Comparison of ENCODE assay signal across 23 cellular contexts in genomic region chr1:215219372-215219771, GRCh38.
DNase-seq lines count a peak whose midpoint lies in the region; ATAC-seq and TF ChIP-seq lines count a peak whose summit lies in the region.
"Had no signal": no experiment of that assay in that cellular context is flagged by ENCODE, and none has a peak within 500 bp of the region (broad histone marks: within the 10 kb centered on the region; RNA-seq: fewer than 3 reads in every experiment).

No MANE protein-coding gene starts in this region.

- no peak overlapping the region for H3T11ph ChIP-seq in H9 (ENCODE audit: low read length)

- H3K4me2 ChIP-seq in mammary epithelial cell (ENCODE audit: insufficient read depth, low read depth, low read length) (no peak overlapping the region), PC-3 (ENCODE audit: low read length) (no peak overlapping the region), H9 (ENCODE audit: insufficient read depth, insufficient read length, low read length) (no peak overlapping the region)
- H3K4me2 ChIP-seq: A549; BLaER1 treated with 17β-estradiol and CSF1 and Interleukin-3, amounts not matched to agents 10 nM and 100 nM; GM23338 had no signal

- no peak overlapping the region for H2BK12ac ChIP-seq in H9 (ENCODE audit: insufficient read length, low read depth, low read length)

- no peak overlapping the region for H2BK120ac ChIP-seq in H9 (ENCODE audit: low read depth, low read length, poor library complexity, severe bottlenecking)

- DNase-seq in mammary epithelial cell (peak; percentile 2), MCF 10A (ENCODE audit: unreplicated experiment) (no peak), PC-3 (peak; percentile 50), epithelial cell of esophagus (ENCODE audit: low read depth) (peak; percentile 27), H9 (no peak), DMS 273 treated with DMSO at 0.1 percent for 48 hours (lab: John Stamatoyannopoulos, UW) (no peak), cardiac septum (ENCODE audit: low spot score) (no peak)
- DNase-seq: ACHN; AML-193; BE2C; CD4-positive, alpha-beta T cell; CD8-positive, alpha-beta memory T cell; DMS53; DMS79 treated with DMSO at 0.1 percent for 48 hours; GF-D8; HFFc6 had no signal

- no peak overlapping the region for H3K56ac ChIP-seq in H9 (ENCODE audit: insufficient read length, low read depth, low read length)

- no peaks in the 10 kb centered on the region for H3K27me3 ChIP-seq in mammary epithelial cell (ENCODE audit: insufficient read depth, low read length)
- H3K27me3 ChIP-seq in PC-3 (ENCODE audit: low read length) = no peaks in the 10 kb centered on the region
- H3K27me3 ChIP-seq in H9 (ENCODE audit: insufficient read depth, low read length) = no peaks in the 10 kb centered on the region
- H3K27me3 ChIP-seq: BE2C; BLaER1 treated with 17β-estradiol and CSF1 and Interleukin-3, amounts not matched to agents 10 nM and 100 nM had no signal

- intact Hi-C loops in mammary epithelial cell (cut with micrococcal nuclease) (no loop called here), MCF 10A (cut with micrococcal nuclease) (no loop called here), PC-3 (cut with micrococcal nuclease) (no loop called here), cardiac septum (cut with DNase I) (no loop called here)

- no peaks in the 10 kb centered on the region for H3K9me3 Mint-ChIP-seq in MCF 10A (ENCODE audit: unreplicated experiment)
- no peaks in the 10 kb centered on the region for H3K9me3 Mint-ChIP-seq in H9
- H3K9me3 Mint-ChIP-seq: CD4-positive, alpha-beta T cell; GM23338; HFFc6 had no signal

- no peak overlapping the region for H3K18ac ChIP-seq in H9 (ENCODE audit: insufficient read length, low read depth, low read length)

- TF ChIP-seq CTCF in mammary epithelial cell (conservative IDR thresholded peaks at IDR 0.05 in 1 of 2, IDR thresholded peaks at IDR 0.05 in 1 of 2; ENCODE audit: extremely low read depth in 1 of 2, insufficient read depth in 1 of 2, low read depth in 1 of 2, low read length in 2 of 2) (no peak), MCF 10A (IDR thresholded peaks at IDR 0.05; ENCODE audit: unreplicated experiment) (no peak), PC-3 (conservative IDR thresholded peaks at IDR 0.05; ENCODE audit: low read depth, low read length) (no peak), epithelial cell of esophagus (IDR thresholded peaks at IDR 0.05; ENCODE audit: insufficient read depth, low read depth, low read length, missing control alignments) (no peak), H9 (conservative IDR thresholded peaks at IDR 0.05) (no peak)

- no TSS peak for BruUV-seq in mammary epithelial cell (replicated peaks; lab: Mats Ljungman, UMichigan)
- BruUV-seq in MCF 10A (replicated peaks; lab: Mats Ljungman, UMichigan) = no TSS peak
- no TSS peak for BruUV-seq in PC-3 (replicated peaks; lab: Mats Ljungman, UMichigan)

- POLR2A ChIA-PET in MCF 10A (lab: Yijun Ruan, JAX) (no interaction called here), PC-3 (lab: Charles Lee; ENCODE audit: unreplicated experiment) (no interaction called here)

- CTCF ChIA-PET in mammary epithelial cell (lab: Charles Lee; ENCODE audit: low non-redundant PET) (no interaction called here), MCF 10A (lab: Yijun Ruan, JAX) (interaction anchor here (0.7 to 1.0 kb wide), 2 partner anchors 157 to 304 kb away, joined by 3 read pairs; no protein-coding TSS in a partner anchor), PC-3 (lab: Charles Lee) (no interaction called here)

- no peak overlapping the region for H2BK15ac ChIP-seq in H9 (ENCODE audit: low read depth, low read length)

- dilution Hi-C loops in mammary epithelial cell (cut with HindIII; ENCODE audit: low sequenced_read_pairs) = no loop called here

- H3K4ac ChIP-seq in H9 (ENCODE audit: low read depth, low read length) = no peak overlapping the region

- peak; percentile 54; the same call in 1 of the 2 replicates for ATAC-seq in PC-3
- ATAC-seq in GM21825 (IDR thresholded peaks at IDR 0.05; ENCODE audit: unreplicated experiment) = no peak
- ATAC-seq: A549, GM23338 had no signal

- in situ Hi-C loops in mammary epithelial cell (cut with MboI; ENCODE audit: low sequenced_read_pairs in 2 of 2) = no loop called here

- H3K36me3 Mint-ChIP-seq in MCF 10A (ENCODE audit: insufficient read depth, unreplicated experiment) (no peaks in the 10 kb centered on the region), H9 (ENCODE audit: insufficient read depth in 1 of 3, low read depth in 3 of 3) (no peaks in the 10 kb centered on the region)
- H3K36me3 Mint-ChIP-seq: CD14-positive monocyte; CD8-positive, alpha-beta memory T cell had no signal

- H3K27ac ChIP-seq in mammary epithelial cell (ENCODE audit: insufficient read depth, low read depth, low read length) = no peak overlapping the region
- no peak overlapping the region for H3K27ac ChIP-seq in PC-3 (ENCODE audit: low read length)
- no peak overlapping the region for H3K27ac ChIP-seq in H9 (ENCODE audit: insufficient read length, low read depth, low read length)
- H3K27ac ChIP-seq: 22Rv1; A549; BLaER1 treated with 17β-estradiol and CSF1 and Interleukin-3, amounts not matched to agents 10 nM and 100 nM had no signal

- H3K36me3 ChIP-seq in mammary epithelial cell (ENCODE audit: insufficient read depth, low read length) = no peaks in the 10 kb centered on the region
- no peaks in the 10 kb centered on the region for H3K36me3 ChIP-seq in PC-3 (ENCODE audit: low read depth, low read length)
- H3K36me3 ChIP-seq: BE2C; BLaER1 treated with 17β-estradiol and CSF1 and Interleukin-3, amounts not matched to agents 10 nM and 100 nM; HAP-1 had no signal

- H3K4me3 Mint-ChIP-seq in MCF 10A (ENCODE audit: unreplicated experiment) (no peak overlapping the region), H9 (no peak overlapping the region)
- H3K4me3 Mint-ChIP-seq: CD14-positive monocyte; CD4-positive, alpha-beta T cell; CD8-positive, alpha-beta memory T cell; GM23338; HFFc6 had no signal

- no peaks in the 10 kb centered on the region for H3F3A ChIP-seq in PC-3 (ENCODE audit: low read length, unreplicated experiment)

- H3K23ac ChIP-seq in H9 (ENCODE audit: insufficient read length, low read depth, low read length) = no peak overlapping the region

- no peak overlapping the region for H4K5ac ChIP-seq in H9 (ENCODE audit: insufficient read length, low read depth, low read length)

- H3K9ac ChIP-seq in mammary epithelial cell (ENCODE audit: insufficient read depth, low read length) (no peak overlapping the region), PC-3 (ENCODE audit: low read length) (no peak overlapping the region), H9 (ENCODE audit: extremely low read depth, insufficient read length, low read length) (no peak overlapping the region)
- H3K9ac ChIP-seq: BLaER1 treated with 17β-estradiol and CSF1 and Interleukin-3, amounts not matched to agents 10 nM and 100 nM had no signal

- H3K4me1 Mint-ChIP-seq in MCF 10A (ENCODE audit: insufficient read depth, unreplicated experiment) = no peaks in the 10 kb centered on the region
- H3K4me1 Mint-ChIP-seq in H9 = peaks cover 9 to 12% of the 10 kb centered on the region in 2 experiments
- H3K4me1 Mint-ChIP-seq: CD14-positive monocyte; CD8-positive, alpha-beta memory T cell had no signal

- no peak overlapping the region for H4K91ac ChIP-seq in H9 (ENCODE audit: insufficient read length, low read depth, low read length)

- H3K9me3 ChIP-seq in mammary epithelial cell (replicated peaks; ENCODE audit: insufficient read depth, low read length) (no peaks in the 10 kb centered on the region), PC-3 (ENCODE audit: low read length) (no peaks in the 10 kb centered on the region), H9 (ENCODE audit: control insufficient read depth, low read depth, low read length) (no peaks in the 10 kb centered on the region)
- H3K9me3 ChIP-seq: A549; BE2C; BLaER1 treated with 17β-estradiol and CSF1 and Interleukin-3, amounts not matched to agents 10 nM and 100 nM; HAP-1 had no signal

- no peak overlapping the region for H3K14ac ChIP-seq in H9 (ENCODE audit: insufficient read depth, low read length)

- no peaks in the 10 kb centered on the region for H4K20me1 ChIP-seq in mammary epithelial cell (ENCODE audit: insufficient read depth, low read length)
- no peaks in the 10 kb centered on the region for H4K20me1 ChIP-seq in PC-3 (ENCODE audit: low read length)
- no peaks in the 10 kb centered on the region for H4K20me1 ChIP-seq in H9 (ENCODE audit: control insufficient read depth, insufficient read depth, insufficient read length)
- H4K20me1 ChIP-seq: BLaER1 treated with 17β-estradiol and CSF1 and Interleukin-3, amounts not matched to agents 10 nM and 100 nM had no signal

- H2AFZ ChIP-seq in mammary epithelial cell (ENCODE audit: low read depth, low read length) (no peak overlapping the region), PC-3 (ENCODE audit: low read length) (no peak overlapping the region), H9 (ENCODE audit: low read length) (no peak overlapping the region)
- H2AFZ ChIP-seq: GM23338 had no signal

- H3K79me2 ChIP-seq in mammary epithelial cell (ENCODE audit: insufficient read depth, low read length) = no peaks in the 10 kb centered on the region
- no peaks in the 10 kb centered on the region for H3K79me2 ChIP-seq in PC-3 (ENCODE audit: low read length)
- H3K79me2 ChIP-seq in H9 (ENCODE audit: insufficient read depth, low read length) = no peaks in the 10 kb centered on the region

- no peaks in the 10 kb centered on the region for H3K9me2 ChIP-seq in PC-3 (replicated peaks; ENCODE audit: low read length)

- no peak overlapping the region for H4K8ac ChIP-seq in H9 (replicated peaks; ENCODE audit: insufficient read length, low read depth, low read length)

- H3K4me3 ChIP-seq in mammary epithelial cell (replicated peaks in 1 of 3; ENCODE audit: insufficient read depth in 1 of 3, low read depth in 2 of 3, low read length in 3 of 3) = no peak overlapping the region
- no peak overlapping the region for H3K4me3 ChIP-seq in PC-3 (ENCODE audit: low read length)
- H3K4me3 ChIP-seq in epithelial cell of esophagus (ENCODE audit: low read length) = no peak overlapping the region
- H3K4me3 ChIP-seq: A549; BLaER1 treated with 17β-estradiol and CSF1 and Interleukin-3, amounts not matched to agents 10 nM and 100 nM; GM23338; HAP-1 had no signal

- no peaks in the 10 kb centered on the region for H3K23me2 ChIP-seq in H9 (ENCODE audit: insufficient read length, low read depth, low read length, poor library complexity, severe bottlenecking)

- H3K79me1 ChIP-seq in H9 (ENCODE audit: insufficient read depth, low read depth, low read length, poor library complexity, severe bottlenecking) = no peaks in the 10 kb centered on the region

- no peak overlapping the region for H3K27ac Mint-ChIP-seq in MCF 10A (ENCODE audit: low read depth, unreplicated experiment)
- H3K27ac Mint-ChIP-seq in H9 = no peak overlapping the region
- H3K27ac Mint-ChIP-seq: CD14-positive monocyte; CD4-positive, alpha-beta T cell; CD8-positive, alpha-beta memory T cell; GM23338; HFFc6 had no signal

- no peak overlapping the region for H2AK5ac ChIP-seq in H9 (ENCODE audit: insufficient read length, low read length)

- H3K27me3 Mint-ChIP-seq in MCF 10A (ENCODE audit: insufficient read depth, unreplicated experiment) = no peaks in the 10 kb centered on the region
- H3K27me3 Mint-ChIP-seq in H9 (ENCODE audit: low read depth) = no peaks in the 10 kb centered on the region; the same call in 1 of the 2 replicates

- H2BK5ac ChIP-seq in H9 (ENCODE audit: insufficient read length, low read length) = no peak overlapping the region

- H2BK20ac ChIP-seq in H9 (ENCODE audit: low read depth, low read length, poor library complexity, severe bottlenecking) = no peak overlapping the region

- H3K4me1 ChIP-seq in mammary epithelial cell (ENCODE audit: insufficient read depth, low read length) = no peaks in the 10 kb centered on the region
- no peaks in the 10 kb centered on the region for H3K4me1 ChIP-seq in PC-3 (ENCODE audit: insufficient read depth, low read length)
- H3K4me1 ChIP-seq in H9 (ENCODE audit: insufficient read depth, low read length) = no peaks in the 10 kb centered on the region
- H3K4me1 ChIP-seq: A549, BE2C, HAP-1 had no signal

Comparison
In these comparisons a context has a peak if more than half of its experiments do, and no peak if none do; other contexts are left out.
1. DNase-seq: peak in mammary epithelial cell (single experiment), PC-3 (single experiment) and epithelial cell of esophagus (single experiment); none in MCF 10A (single experiment), H9 (single experiment), DMS 273 treated with DMSO at 0.1 percent for 48 hours (single experiment) and cardiac septum (single experiment).